In the genomic region with DNA sequence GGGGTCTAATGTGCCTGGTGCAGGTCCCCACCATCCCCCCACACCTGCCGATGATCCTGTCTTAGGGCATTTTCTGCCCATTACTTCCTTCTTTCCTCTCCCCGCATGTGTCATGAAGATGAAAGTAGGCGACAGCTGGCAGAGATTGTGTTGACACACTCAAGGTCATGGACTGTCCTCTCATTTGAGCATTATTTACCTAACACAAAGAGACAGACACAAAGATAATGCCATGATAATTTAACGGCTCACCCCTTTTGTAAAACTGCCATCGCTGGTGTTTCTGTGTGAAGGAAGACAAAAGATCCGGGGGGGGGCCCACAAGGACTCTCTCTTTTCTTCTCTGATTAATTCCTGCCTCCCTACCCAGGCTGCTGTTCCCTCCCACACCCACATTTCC, we compare ENCODE assay signal across 21 cellular contexts.
A peak's percentile ranks its signal among the peaks of the same experiment; 100 is the strongest.
DNase-seq lines count a peak whose midpoint lies in the region; ATAC-seq and TF ChIP-seq lines count a peak whose summit lies in the region.
"Had no signal": no experiment of that assay in that cellular context is flagged by ENCODE, and none has a peak within 500 bp of the region (broad histone marks: within the 10 kb centered on the region; RNA-seq: fewer than 3 reads in every experiment).

No MANE protein-coding gene starts in this region.

- H3K4me3 ChIP-seq in right atrium auricular region = no peak overlapping the region
- H3K4me3 ChIP-seq: adrenal gland, lung, prostate gland, skin epidermis had no signal

- no peaks in the 10 kb centered on the region for H3K9me3 ChIP-seq in right atrium auricular region
- H3K9me3 ChIP-seq: adrenal gland, prostate gland, SK-N-SH had no signal

- no peaks in the 10 kb centered on the region for H3K4me1 ChIP-seq in right atrium auricular region
- H3K4me1 ChIP-seq: adrenal gland, prostate gland had no signal

- peak; percentile 74 for DNase-seq in DMS153 treated with DMSO at 0.1 percent for 48 hours (lab: John Stamatoyannopoulos, UW; ENCODE audit: unreplicated experiment)
- peak; percentile 92 for DNase-seq in NCI-H2029 treated with DMSO at 0.1 percent for 48 hours (lab: John Stamatoyannopoulos, UW)
- DNase-seq in NCI-H82 (lab: John Stamatoyannopoulos, UW) = peak; percentile 67
- peak; percentile 24 for DNase-seq in left kidney (ENCODE audit: low read depth, low spot score)
- DNase-seq in right atrium auricular region (ENCODE audit: low spot score) = no peak
- DNase-seq: adrenal gland; brain microvascular endothelial cell; C1 segment of cervical spinal cord; effector CD8-positive, alpha-beta T cell; erythroblast; foreskin fibroblast; HCEC 1CT; SK-N-SH; stimulated activated CD4-positive, alpha-beta T cell treated with anti-CD3 and anti-CD28 coated beads, Interleukin-1b, Interleukin-23, amount 100 ng/mL, for 48 hours; substantia nigra had no signal

- no peaks in the 10 kb centered on the region for H3K36me3 ChIP-seq in right atrium auricular region
- H3K36me3 ChIP-seq: adrenal gland, brain microvascular endothelial cell, prostate gland had no signal

- no peaks in the 10 kb centered on the region for H3K27me3 ChIP-seq in right atrium auricular region
- H3K27me3 ChIP-seq: brain microvascular endothelial cell had no signal

- TF ChIP-seq CTCF in right atrium auricular region (IDR thresholded peaks at IDR 0.05) = no peak

- H3K27ac ChIP-seq in right atrium auricular region = no peak overlapping the region
- H3K27ac ChIP-seq: adrenal gland, brain microvascular endothelial cell, prostate gland, skin epidermis had no signal

- no peak for ATAC-seq in GM18520 (IDR thresholded peaks at IDR 0.05; ENCODE audit: unreplicated experiment)
- ATAC-seq in HG02973 (IDR thresholded peaks at IDR 0.05; ENCODE audit: unreplicated experiment) = no peak
- no peak for ATAC-seq in HG03439 (IDR thresholded peaks at IDR 0.05; ENCODE audit: unreplicated experiment)
